In the genomic region with DNA sequence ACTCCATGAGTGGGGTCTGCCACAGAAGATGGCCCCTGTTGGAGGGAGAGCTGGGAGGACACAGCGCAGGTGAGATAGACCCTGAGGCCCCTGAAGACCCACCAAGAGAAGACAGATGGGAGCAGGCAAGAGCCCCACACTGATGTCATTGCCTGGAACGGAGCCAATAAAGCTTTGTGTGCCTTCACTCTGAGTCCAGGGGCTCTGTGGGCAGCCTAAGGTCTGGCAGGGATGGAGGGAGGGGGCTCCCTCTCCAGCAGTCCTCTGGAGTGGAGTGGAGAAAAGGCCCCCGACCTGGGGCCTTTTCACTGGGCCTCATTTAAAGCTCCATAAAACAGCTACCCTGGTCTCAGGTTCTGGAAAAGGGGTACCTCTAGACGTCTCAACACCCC, we compare ENCODE assay signal across 17 cellular contexts. TPM values are rescaled to one million over a fixed set of nuclear protein-coding genes. Genes with fewer than 3 reads are reported as not detected.
"Had no signal": no experiment of that assay in that cellular context is flagged by ENCODE, and none has a peak within 500 bp of the region (broad histone marks: within the 10 kb centered on the region; RNA-seq: fewer than 3 reads in every experiment).

No MANE protein-coding gene starts in this region.

- H3K36me3 Mint-ChIP-seq: activated naive CD4-positive, alpha-beta T cell treated with anti-CD3 and anti-CD28 coated beads, Interleukin-2, amount 50 U/mL, for 24 hours; naive B cell had no signal

- H3K4me1 Mint-ChIP-seq: activated naive CD4-positive, alpha-beta T cell treated with anti-CD3 and anti-CD28 coated beads, Interleukin-2, amount 50 U/mL, for 24 hours; naive B cell had no signal

- DNase-seq: activated CD4-positive, alpha-beta T cell treated with anti-CD3 and anti-CD28 coated beads, Interleukin-2, amount 50 U/mL, for 48 hours; activated CD4-positive, CD25-positive, alpha-beta regulatory T cell treated with anti-CD3 and anti-CD28 coated beads, Interleukin-2, amount 50 U/mL, for 72 hours; activated CD8-positive, alpha-beta memory T cell treated with anti-CD3 and anti-CD28 coated beads, Interleukin-2, amount 50 U/mL, for 4 hours; activated effector memory CD4-positive, alpha-beta T cell treated with anti-CD3 and anti-CD28 coated beads, Interleukin-2, amount 50 U/mL, for 16 hours; activated T-cell treated with anti-CD3 and anti-CD28 coated beads, Interleukin-2, amount 50 U/mL, for 48 hours; amniotic stem cell; islet precursor cell; mammary epithelial cell; naive B cell; stimulated activated CD4-positive, alpha-beta T cell treated with anti-CD3 and anti-CD28 coated beads, Interleukin-2, amount 100 ng/mL, for 24 hours; T1000; thyroid gland had no signal

- H3K27ac Mint-ChIP-seq: activated naive CD4-positive, alpha-beta T cell treated with anti-CD3 and anti-CD28 coated beads, Interleukin-2, amount 50 U/mL, for 24 hours; naive B cell had no signal

- H3K27me3 Mint-ChIP-seq: activated naive CD4-positive, alpha-beta T cell treated with anti-CD3 and anti-CD28 coated beads, Interleukin-2, amount 50 U/mL, for 24 hours had no signal

- ATAC-seq: esophagus mucosa, left lobe of liver had no signal

- H3K9me3 Mint-ChIP-seq: activated naive CD4-positive, alpha-beta T cell treated with anti-CD3 and anti-CD28 coated beads, Interleukin-2, amount 50 U/mL, for 24 hours; naive B cell had no signal

- H3K4me3 Mint-ChIP-seq: activated naive CD4-positive, alpha-beta T cell treated with anti-CD3 and anti-CD28 coated beads, Interleukin-2, amount 50 U/mL, for 24 hours; naive B cell had no signal

RNA-seq across cellular contexts. Expression of gene C10orf62, which starts 1.2 kb away (rescaled TPM):
- total RNA-seq: mammary epithelial cell, mononuclear cell, urinary bladder had no signal

RNA-seq across cellular contexts. Expression of gene HOGA1, which starts 6.6 kb away (rescaled TPM):
- total RNA-seq: mononuclear cell had no signal

RNA-seq across cellular contexts. Expression of gene ANKRD2, which starts 18.2 kb away (rescaled TPM):
- total RNA-seq: left lobe of liver, mononuclear cell, thyroid gland had no signal

RNA-seq across cellular contexts. Expression of gene MORN4, which starts 42.6 kb away (rescaled TPM):
- total RNA-seq: mononuclear cell had no signal
